Comparison of ENCODE assay signal across 23 cellular contexts in genomic region chr20:45017859-45018258, GRCh38. TPM values are rescaled to one million over a fixed set of nuclear protein-coding genes. Genes with fewer than 3 reads are reported as not detected.
DNase-seq lines count a peak whose midpoint lies in the region; ATAC-seq and TF ChIP-seq lines count a peak whose summit lies in the region.
"Had no signal": no experiment of that assay in that cellular context is flagged by ENCODE, and none has a peak within 500 bp of the region (broad histone marks: within the 10 kb centered on the region; RNA-seq: fewer than 3 reads in every experiment).

No MANE protein-coding gene starts in this region.

- CTCF ChIA-PET in activated CD8-positive, alpha-beta T cell treated with anti-CD3 and anti-CD28 coated beads for 36 hours (lab: Charles Lee), result interaction anchor here (1.4 kb wide), 1 partner anchor 26 kb away, joined by 5 read pairs; no protein-coding TSS in a partner anchor
- CTCF ChIA-PET in activated CD8-positive, alpha-beta T cell treated with anti-CD3 and anti-CD28 coated beads, Interleukin-2, amount 10 ng/mL, durations not matched to agents 7 days and 5 days (lab: Charles Lee), result interaction anchor here (0.6 to 1.2 kb wide), 3 partner anchors 21 to 79 kb away, joined by 3 to 5 read pairs (median 3); no protein-coding TSS in a partner anchor
- CTCF ChIA-PET in naive thymus-derived CD4-positive, alpha-beta T cell (lab: Charles Lee), result interaction anchor here (0.5 to 0.6 kb wide), 2 partner anchors 18 to 48 kb away, joined by 3 read pairs; no protein-coding TSS in a partner anchor

- H3K9me3 ChIP-seq in naive thymus-derived CD4-positive, alpha-beta T cell (ENCODE audit: control insufficient read depth in 2 of 3, low read length in 3 of 3), result no peaks in the 10 kb centered on the region
- H3K9me3 ChIP-seq: BLaER1, body of pancreas, psoas muscle, spleen had no signal

- TF ChIP-seq CTCF in activated CD8-positive, alpha-beta T cell treated with anti-CD3 and anti-CD28 coated beads for 36 hours (IDR thresholded peaks at IDR 0.05), result no peak

- peaks cover 58% of the 10 kb centered on the region for H3K4me1 Mint-ChIP-seq in activated CD8-positive, alpha-beta T cell treated with anti-CD3 and anti-CD28 coated beads for 36 hours (ENCODE audit: low read depth)
- H3K4me1 Mint-ChIP-seq in activated CD8-positive, alpha-beta T cell treated with anti-CD3 and anti-CD28 coated beads, Interleukin-2, amount 10 ng/mL, durations not matched to agents 7 days and 5 days (ENCODE audit: low read depth), result peaks cover 7% of the 10 kb centered on the region
- peaks cover 26 to 89% (median 79%) of the 10 kb centered on the region in 7 donors for H3K4me1 Mint-ChIP-seq in naive thymus-derived CD4-positive, alpha-beta T cell

- H3K36me3 ChIP-seq in naive thymus-derived CD4-positive, alpha-beta T cell (ENCODE audit: control insufficient read depth in 2 of 3, insufficient read depth in 3 of 3, low read length in 3 of 3), result peaks cover 20 to 71% (median 36%) of the 10 kb centered on the region in 3 experiments

- H3K4me3 ChIP-seq in naive thymus-derived CD4-positive, alpha-beta T cell (ENCODE audit: low read length), result no peak overlapping the region
- H3K4me3 ChIP-seq: BLaER1, body of pancreas, psoas muscle, spleen had no signal

- H3K9me3 Mint-ChIP-seq in activated CD8-positive, alpha-beta T cell treated with anti-CD3 and anti-CD28 coated beads for 36 hours, result no peaks in the 10 kb centered on the region
- no peaks in the 10 kb centered on the region for H3K9me3 Mint-ChIP-seq in activated CD8-positive, alpha-beta T cell treated with anti-CD3 and anti-CD28 coated beads, Interleukin-2, amount 10 ng/mL, durations not matched to agents 7 days and 5 days (ENCODE audit: insufficient read depth)
- H3K9me3 Mint-ChIP-seq in naive thymus-derived CD4-positive, alpha-beta T cell, result no peaks in the 10 kb centered on the region
- H3K9me3 Mint-ChIP-seq: activated CD4-positive, alpha-beta T cell treated with anti-CD3 and anti-CD28 coated beads, Interleukin-2, amount 10 ng/mL, durations not matched to agents 7 days and 5 days; activated naive CD4-positive, alpha-beta T cell treated with anti-CD3 and anti-CD28 coated beads for 36 hours; neural crest cell had no signal

- H3K27me3 ChIP-seq in naive thymus-derived CD4-positive, alpha-beta T cell (ENCODE audit: control insufficient read depth in 2 of 2, insufficient read depth in 2 of 2, low read length in 2 of 2), result no peaks in the 10 kb centered on the region
- H3K27me3 ChIP-seq: BLaER1, body of pancreas, spleen had no signal

- H3K27ac ChIP-seq in naive thymus-derived CD4-positive, alpha-beta T cell (ENCODE audit: low read depth, low read length), result no peak overlapping the region
- H3K27ac ChIP-seq: BLaER1, body of pancreas, psoas muscle, spleen had no signal

- no peak overlapping the region for H3K4me3 Mint-ChIP-seq in activated CD8-positive, alpha-beta T cell treated with anti-CD3 and anti-CD28 coated beads for 36 hours
- H3K4me3 Mint-ChIP-seq in activated CD8-positive, alpha-beta T cell treated with anti-CD3 and anti-CD28 coated beads, Interleukin-2, amount 10 ng/mL, durations not matched to agents 7 days and 5 days, result no peak overlapping the region
- peak overlapping the region in 3 of 10 donors; percentile 1 to 56 (median 3) for H3K4me3 Mint-ChIP-seq in naive thymus-derived CD4-positive, alpha-beta T cell
- H3K4me3 Mint-ChIP-seq: activated CD4-positive, alpha-beta T cell treated with anti-CD3 and anti-CD28 coated beads, Interleukin-2, amount 10 ng/mL, durations not matched to agents 7 days and 5 days; activated naive CD4-positive, alpha-beta T cell treated with anti-CD3 and anti-CD28 coated beads for 36 hours; neural crest cell had no signal

- ATAC-seq in activated CD8-positive, alpha-beta T cell treated with anti-CD3 and anti-CD28 coated beads for 36 hours, result no peak
- ATAC-seq in activated CD8-positive, alpha-beta T cell treated with anti-CD3 and anti-CD28 coated beads, Interleukin-2, amount 10 ng/mL, durations not matched to agents 7 days and 5 days, result no peak
- no peak for ATAC-seq in naive thymus-derived CD4-positive, alpha-beta T cell
- no peak for ATAC-seq in HG02885 (IDR thresholded peaks at IDR 0.05; ENCODE audit: poor library complexity, unreplicated experiment)
- ATAC-seq: body of pancreas, psoas muscle had no signal

- H3K27ac Mint-ChIP-seq in activated CD8-positive, alpha-beta T cell treated with anti-CD3 and anti-CD28 coated beads for 36 hours, result peak overlapping the region; percentile 28
- H3K27ac Mint-ChIP-seq in activated CD8-positive, alpha-beta T cell treated with anti-CD3 and anti-CD28 coated beads, Interleukin-2, amount 10 ng/mL, durations not matched to agents 7 days and 5 days, result no peak overlapping the region
- peak overlapping the region in 6 of 9 donors; percentile 32 to 80 (median 73) for H3K27ac Mint-ChIP-seq in naive thymus-derived CD4-positive, alpha-beta T cell
- H3K27ac Mint-ChIP-seq: activated CD4-positive, alpha-beta T cell treated with anti-CD3 and anti-CD28 coated beads, Interleukin-2, amount 10 ng/mL, durations not matched to agents 7 days and 5 days had no signal

- peaks cover 15 to 29% of the 10 kb centered on the region in 2 donors for H3K4me1 ChIP-seq in naive thymus-derived CD4-positive, alpha-beta T cell (ENCODE audit: control insufficient read depth in 2 of 2, insufficient read depth in 2 of 2, low read length in 2 of 2)
- H3K4me1 ChIP-seq: psoas muscle had no signal

- intact Hi-C loops in activated CD8-positive, alpha-beta T cell treated with anti-CD3 and anti-CD28 coated beads for 36 hours (cut with micrococcal nuclease), result no loop called here
- intact Hi-C loops in naive thymus-derived CD4-positive, alpha-beta T cell (cut with micrococcal nuclease), result loop anchor here in 1 of 2 donors (1.0 kb wide), 1 partner anchor 11 kb away; no protein-coding TSS in a partner anchor

- DNase-seq in activated CD8-positive, alpha-beta T cell treated with anti-CD3 and anti-CD28 coated beads for 36 hours, result no peak
- DNase-seq in activated CD8-positive, alpha-beta T cell treated with anti-CD3 and anti-CD28 coated beads, Interleukin-2, amount 10 ng/mL, durations not matched to agents 7 days and 5 days, result no peak
- DNase-seq in GM04504 (ENCODE audit: low read depth), result peak; percentile 54
- DNase-seq in amniotic epithelial cell (ENCODE audit: low read depth), result peak; percentile 85
- DNase-seq in naive thymus-derived CD4-positive, alpha-beta T cell, result no peak
- DNase-seq in NCI-H1436 treated with DMSO at 0.1 percent for 48 hours (lab: John Stamatoyannopoulos, UW), result no peak
- DNase-seq in islet precursor cell, result no peak
- DNase-seq: activated CD4-positive, alpha-beta T cell treated with anti-CD3 and anti-CD28 coated beads, Interleukin-2, amount 10 ng/mL, durations not matched to agents 7 days and 5 days; activated naive CD4-positive, alpha-beta T cell treated with anti-CD3 and anti-CD28 coated beads for 36 hours; activated T-cell treated with anti-CD3 and anti-CD28 coated beads for 4 hours; body of pancreas; DMS153; hippocampal formation; kidney glomerular epithelial cell; NCI-H1105 treated with DMSO at 0.1 percent for 48 hours; NCI-H2171; NCI-H526 treated with DMSO at 0.1 percent for 48 hours; psoas muscle; spleen; stimulated activated CD8-positive, alpha-beta memory T cell treated with anti-CD3 and anti-CD28 coated beads, Interleukin-4, amount 100 ng/mL, for 48 hours had no signal

- H3K36me3 Mint-ChIP-seq in activated CD8-positive, alpha-beta T cell treated with anti-CD3 and anti-CD28 coated beads for 36 hours (ENCODE audit: low read depth), result peaks cover 61% of the 10 kb centered on the region
- peaks cover 64% of the 10 kb centered on the region for H3K36me3 Mint-ChIP-seq in activated CD8-positive, alpha-beta T cell treated with anti-CD3 and anti-CD28 coated beads, Interleukin-2, amount 10 ng/mL, durations not matched to agents 7 days and 5 days (ENCODE audit: low read depth)
- H3K36me3 Mint-ChIP-seq in naive thymus-derived CD4-positive, alpha-beta T cell, result peaks cover 13 to 55% (median 18%) of the 10 kb centered on the region in 5 donors

- H3K27me3 Mint-ChIP-seq in activated CD8-positive, alpha-beta T cell treated with anti-CD3 and anti-CD28 coated beads for 36 hours, result no peaks in the 10 kb centered on the region
- H3K27me3 Mint-ChIP-seq in activated CD8-positive, alpha-beta T cell treated with anti-CD3 and anti-CD28 coated beads, Interleukin-2, amount 10 ng/mL, durations not matched to agents 7 days and 5 days (ENCODE audit: low read depth), result no peaks in the 10 kb centered on the region
- no peaks in the 10 kb centered on the region for H3K27me3 Mint-ChIP-seq in naive thymus-derived CD4-positive, alpha-beta T cell
- H3K27me3 Mint-ChIP-seq: activated CD4-positive, alpha-beta T cell treated with anti-CD3 and anti-CD28 coated beads, Interleukin-2, amount 10 ng/mL, durations not matched to agents 7 days and 5 days had no signal

- POLR2A ChIA-PET in activated CD8-positive, alpha-beta T cell treated with anti-CD3 and anti-CD28 coated beads for 36 hours (lab: Charles Lee), result no interaction called here
- POLR2A ChIA-PET in activated CD8-positive, alpha-beta T cell treated with anti-CD3 and anti-CD28 coated beads, Interleukin-2, amount 10 ng/mL, durations not matched to agents 7 days and 5 days (lab: Charles Lee), result interaction anchor here (0.6 to 0.7 kb wide), 2 partner anchors 17 to 1359 kb away, joined by 3 read pairs; no protein-coding TSS in a partner anchor
- POLR2A ChIA-PET in naive thymus-derived CD4-positive, alpha-beta T cell (lab: Charles Lee), result no interaction called here

RNA-seq across cellular contexts. Expression of gene STK4, which starts 51.5 kb away (rescaled TPM):
- total RNA-seq in activated CD8-positive, alpha-beta T cell treated with anti-CD3 and anti-CD28 coated beads for 36 hours, result 100 to 1,000 TPM; 154 to 165 TPM
- total RNA-seq in activated CD8-positive, alpha-beta T cell treated with anti-CD3 and anti-CD28 coated beads, Interleukin-2, amount 10 ng/mL, durations not matched to agents 7 days and 5 days, result 100 to 1,000 TPM; 159 to 164 TPM
- total RNA-seq in naive thymus-derived CD4-positive, alpha-beta T cell, result 100 to 1,000 TPM; 207 to 383 (median 267) TPM
- polyA plus RNA-seq in naive thymus-derived CD4-positive, alpha-beta T cell, result 100 to 1,000 TPM; 175 to 241 TPM

RNA-seq across cellular contexts. Expression of gene TOMM34, which starts 57.7 kb away (rescaled TPM):
- total RNA-seq in activated CD8-positive, alpha-beta T cell treated with anti-CD3 and anti-CD28 coated beads for 36 hours, result 10 to 100 TPM; 60.5 to 62.4 TPM
- total RNA-seq in activated CD8-positive, alpha-beta T cell treated with anti-CD3 and anti-CD28 coated beads, Interleukin-2, amount 10 ng/mL, durations not matched to agents 7 days and 5 days, result 10 to 100 TPM; 20.2 to 20.3 TPM
- total RNA-seq in naive thymus-derived CD4-positive, alpha-beta T cell, result 10 to 100 TPM in 1 of 5 experiments, 1 to 10 TPM in 4; 7.0 to 22.5 (median 8.6) TPM
- 10 to 100 TPM; 15.1 to 30.2 TPM for polyA plus RNA-seq in naive thymus-derived CD4-positive, alpha-beta T cell

Comparison
In these comparisons a context has a peak if more than half of its experiments do, and no peak if none do; other contexts are left out.
1. DNase-seq: peak in GM04504 (single experiment) and amniotic epithelial cell (single experiment); none in activated CD8-positive, alpha-beta T cell treated with anti-CD3 and anti-CD28 coated beads for 36 hours (single experiment), activated CD8-positive, alpha-beta T cell treated with anti-CD3 and anti-CD28 coated beads, Interleukin-2, amount 10 ng/mL, durations not matched to agents 7 days and 5 days (single experiment), naive thymus-derived CD4-positive, alpha-beta T cell (0 of 9), NCI-H1436 treated with DMSO at 0.1 percent for 48 hours (single experiment) and islet precursor cell (single experiment).